ENCODE assay signal across 23 cellular contexts in the genomic region with DNA sequence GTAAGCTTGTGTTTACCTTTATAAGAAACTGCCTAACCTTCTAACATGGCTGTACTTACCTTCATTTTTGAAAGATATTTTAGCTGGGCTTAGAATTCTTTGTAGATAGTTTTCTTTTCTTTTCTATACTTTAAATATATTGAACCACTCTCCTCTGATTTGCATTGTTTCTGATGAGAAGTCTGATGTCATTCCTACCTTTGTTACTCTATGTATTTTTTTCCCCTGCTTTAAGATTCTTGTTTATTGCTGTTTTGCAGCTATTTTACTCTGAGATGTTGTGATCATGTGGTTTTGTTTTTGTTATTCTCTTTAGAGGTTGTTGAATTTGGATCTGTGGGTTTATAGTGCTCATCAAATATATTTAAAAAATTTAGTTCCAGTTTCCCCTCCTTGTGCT. TPM values are rescaled to one million over a fixed set of nuclear protein-coding genes. Genes with fewer than 3 reads are reported as not detected.
DNase-seq lines count a peak whose midpoint lies in the region; ATAC-seq, FAIRE-seq and TF ChIP-seq lines count a peak whose summit lies in the region.
"Had no signal": no experiment of that assay in that cellular context is flagged by ENCODE, and none has a peak within 500 bp of the region (broad histone marks: within the 10 kb centered on the region; RNA-seq: fewer than 3 reads in every experiment).

No MANE protein-coding gene starts in this region.

- H3K4me3 Mint-ChIP-seq in activated T-cell treated with anti-CD3 and anti-CD28 coated beads, Interleukin-2, amount 50 U/mL, for 72 hours, result no peak overlapping the region
- no peak overlapping the region for H3K4me3 Mint-ChIP-seq in CD8-positive, alpha-beta T cell
- no peak overlapping the region for H3K4me3 Mint-ChIP-seq in naive B cell

- H3K4me3 ChIP-seq in CD8-positive, alpha-beta T cell (ENCODE audit: low read depth, low read length), result no peak overlapping the region
- H3K4me3 ChIP-seq in K562, result no peak overlapping the region
- H3K4me3 ChIP-seq: GM12878 had no signal

- no peaks in the 10 kb centered on the region for H3K9me3 ChIP-seq in CD8-positive, alpha-beta T cell (ENCODE audit: low read length)
- no peaks in the 10 kb centered on the region for H3K9me3 ChIP-seq in K562 (replicated peaks; ENCODE audit: control insufficient read depth, insufficient read depth, low read depth, low read length)

- FAIRE-seq in K562 (lab: Jason Lieb, UNC), result no peak
- FAIRE-seq: A204.1, GM12878, GM18507 had no signal

- no peak for TF ChIP-seq CTCF in CD8-positive, alpha-beta T cell (IDR thresholded peaks at IDR 0.05)
- TF ChIP-seq CTCF in K562 (IDR thresholded peaks at IDR 0.05 in 2 of 3, conservative IDR thresholded peaks at IDR 0.05 in 1 of 3; ENCODE audit: insufficient read depth in 2 of 3, low read depth in 1 of 3, low read length in 3 of 3) (no peak), foreskin keratinocyte (conservative IDR thresholded peaks at IDR 0.05) (no peak)

- CTCF ChIA-PET in CD8-positive, alpha-beta T cell (lab: Charles Lee), result no interaction called here
- CTCF ChIA-PET in K562 (lab: Yijun Ruan, JAX; ENCODE audit: low intra/inter-chr PET ratio), result no interaction called here

- no peak for ATAC-seq in activated T-cell treated with anti-CD3 and anti-CD28 coated beads, Interleukin-2, amount 50 U/mL, for 72 hours (replicated peaks in 1 of 2)
- ATAC-seq in CD8-positive, alpha-beta T cell, result no peak
- ATAC-seq in K562, result no peak
- no peak for ATAC-seq in naive B cell (ENCODE audit: low read depth in 2 of 2)
- no peak for ATAC-seq in HG03139 (IDR thresholded peaks at IDR 0.05; ENCODE audit: unreplicated experiment)
- ATAC-seq in foreskin keratinocyte, result no peak
- ATAC-seq: GM12878, Panc1, Right ventricle myocardium inferior had no signal

- H3K9me3 Mint-ChIP-seq in activated T-cell treated with anti-CD3 and anti-CD28 coated beads, Interleukin-2, amount 50 U/mL, for 72 hours, result peaks cover 3% of the 10 kb centered on the region in 2 donors
- no peaks in the 10 kb centered on the region for H3K9me3 Mint-ChIP-seq in CD8-positive, alpha-beta T cell
- peaks cover 0 to 2% (median 0%) of the 10 kb centered on the region in 7 donors for H3K9me3 Mint-ChIP-seq in naive B cell

- H3K36me3 ChIP-seq in CD8-positive, alpha-beta T cell (ENCODE audit: insufficient read depth, low read length), result no peaks in the 10 kb centered on the region
- peaks cover 14% of the 10 kb centered on the region; the same call in 1 of the 3 replicates for H3K36me3 ChIP-seq in K562 (ENCODE audit: control insufficient read depth, insufficient read depth, low read length)

- H3K79me2 ChIP-seq in K562 (ENCODE audit: control insufficient read depth, insufficient read depth, low read length), result peaks cover 99% of the 10 kb centered on the region

- no peak overlapping the region for H3K27ac ChIP-seq in CD8-positive, alpha-beta T cell (ENCODE audit: low read depth, low read length)
- H3K27ac ChIP-seq in K562 (ENCODE audit: extremely low read depth, low read depth, low read length) (no peak overlapping the region), foreskin keratinocyte (no peak overlapping the region)
- H3K27ac ChIP-seq: C4-2B, HL-60, KMS-11 had no signal

- H2AFZ ChIP-seq in K562 (ENCODE audit: low read depth, low read length), result no peak overlapping the region

- intact Hi-C loops in CD8-positive, alpha-beta T cell (cut with DNase I, micrococcal nuclease), result loop anchor here in 1 of 2 experiments (5.0 kb wide), 1 partner anchor 33 kb away; a partner anchor contains a TSS
- intact Hi-C loops in K562 (cut with micrococcal nuclease), result no loop called here

- H3K27ac Mint-ChIP-seq in activated T-cell treated with anti-CD3 and anti-CD28 coated beads, Interleukin-2, amount 50 U/mL, for 72 hours, result peak overlapping the region; percentile 87
- H3K27ac Mint-ChIP-seq in CD8-positive, alpha-beta T cell, result peak overlapping the region; percentile 29
- peak overlapping the region in 4 of 6 donors; percentile 21 to 86 (median 24) for H3K27ac Mint-ChIP-seq in naive B cell

- BruUV-seq in K562 (replicated peaks; lab: Mats Ljungman, UMichigan), result no TSS peak

- H3K4me2 ChIP-seq in K562 (ENCODE audit: insufficient read depth, low read length), result no peak overlapping the region
- H3K4me2 ChIP-seq: KMS-11 had no signal

- TF ChIP-seq EP300 in K562 (IDR thresholded peaks at IDR 0.05; ENCODE audit: low read length), result no peak

- H3K27me3 Mint-ChIP-seq in activated T-cell treated with anti-CD3 and anti-CD28 coated beads, Interleukin-2, amount 50 U/mL, for 72 hours (ENCODE audit: low read depth), result no peaks in the 10 kb centered on the region
- no peaks in the 10 kb centered on the region for H3K27me3 Mint-ChIP-seq in CD8-positive, alpha-beta T cell (ENCODE audit: low read depth)
- H3K27me3 Mint-ChIP-seq in naive B cell, result no peaks in the 10 kb centered on the region

- in situ Hi-C loops in K562 (cut with MboI), result no loop called here

- peaks cover 5 to 24% of the 10 kb centered on the region in 2 donors for H3K36me3 Mint-ChIP-seq in activated T-cell treated with anti-CD3 and anti-CD28 coated beads, Interleukin-2, amount 50 U/mL, for 72 hours (ENCODE audit: insufficient read depth in 2 of 2)
- H3K36me3 Mint-ChIP-seq in CD8-positive, alpha-beta T cell, result peaks cover 35% of the 10 kb centered on the region
- H3K36me3 Mint-ChIP-seq in naive B cell, result peaks cover 0 to 20% of the 10 kb centered on the region in 2 donors

- peaks cover 47% of the 10 kb centered on the region for H3K4me1 Mint-ChIP-seq in activated T-cell treated with anti-CD3 and anti-CD28 coated beads, Interleukin-2, amount 50 U/mL, for 72 hours (ENCODE audit: low read depth)
- H3K4me1 Mint-ChIP-seq in CD8-positive, alpha-beta T cell (ENCODE audit: low read depth), result peaks cover 82% of the 10 kb centered on the region
- peaks cover 38 to 50% (median 47%) of the 10 kb centered on the region in 3 donors for H3K4me1 Mint-ChIP-seq in naive B cell

- no peak for TF ChIP-seq POLR2A in K562 (conservative IDR thresholded peaks at IDR 0.05)

- peaks cover 11% of the 10 kb centered on the region for H3K4me1 ChIP-seq in CD8-positive, alpha-beta T cell (ENCODE audit: insufficient read depth, low read length)
- H3K4me1 ChIP-seq in K562 (replicated peaks in 1 of 2; ENCODE audit: control insufficient read depth in 2 of 2, insufficient read depth in 2 of 2, low read length in 2 of 2) (no peaks in the 10 kb centered on the region), foreskin keratinocyte (no peaks in the 10 kb centered on the region)

- no peaks in the 10 kb centered on the region for H3K9me1 ChIP-seq in K562 (ENCODE audit: control insufficient read depth, insufficient read depth, low read length)

- POLR2A ChIA-PET in CD8-positive, alpha-beta T cell (lab: Charles Lee), result no interaction called here
- POLR2A ChIA-PET in K562 (lab: Yijun Ruan, JAX), result interaction anchor here (1.0 kb wide), 1 partner anchor 8 kb away, joined by 4 read pairs; no protein-coding TSS in a partner anchor

- no peak for TF ChIP-seq RAD21 in K562 (CRISPR knock-in tag; conservative IDR thresholded peaks at IDR 0.05 in 1 of 2, IDR thresholded peaks at IDR 0.05 in 1 of 2)

- no peaks in the 10 kb centered on the region for H4K20me1 ChIP-seq in K562 (replicated peaks; ENCODE audit: control insufficient read depth, insufficient read depth, low read length)

- H3K27me3 ChIP-seq in CD8-positive, alpha-beta T cell (ENCODE audit: insufficient read depth, low read length), result no peaks in the 10 kb centered on the region
- no peaks in the 10 kb centered on the region for H3K27me3 ChIP-seq in K562 (ENCODE audit: control insufficient read depth in 2 of 2, insufficient read depth in 2 of 2, low read length in 2 of 2)
- no peaks in the 10 kb centered on the region for H3K27me3 ChIP-seq in foreskin keratinocyte

- H3K9ac ChIP-seq in K562 (ENCODE audit: insufficient read depth in 1 of 2, low read depth in 2 of 2, low read length in 2 of 2), result no peak overlapping the region
- H3K9ac ChIP-seq: KMS-11 had no signal

- DNase-seq in activated T-cell treated with anti-CD3 and anti-CD28 coated beads, Interleukin-2, amount 50 U/mL, for 72 hours, result no peak
- DNase-seq in activated T-cell treated with anti-CD3 and anti-CD28 coated beads for 4 hours (no peak), K562 (ENCODE audit: extremely low read depth in 1 of 4, low spot score in 3 of 4) (no peak), naive B cell (no peak), NCI-H2081 (lab: John Stamatoyannopoulos, UW) (no peak), foreskin keratinocyte (no peak)
- DNase-seq in CD8-positive, alpha-beta T cell, result no peak
- DNase-seq: Calu3, HCEC 1CT, MM.1S, NCI-H1105, NCI-H187 treated with DMSO at 0.1 percent for 48 hours, NCI-H2171 treated with DMSO at 0.1 percent for 48 hours, NCI-H82 had no signal

TF ChIP-seq in K562, 482 proteins besides CTCF, POLR2A, EP300 and RAD21 (continues in another document):
- TF ChIP-seq CBX3 (IDR thresholded peaks at IDR 0.05; ENCODE audit: borderline replicate concordance in 1 of 2, low read length in 2 of 2) (peak in 1 of 2 experiments; percentile 61; a peak in 1 of 3 replicates), TRIM28 (IDR thresholded peaks at IDR 0.05) (peak; percentile 61; the same call in 1 of the 2 replicates), ETV5 (CRISPR knock-in tag; IDR thresholded peaks at IDR 0.05; ENCODE audit: low read depth) (no peak)

RNA-seq across cellular contexts. Expression of a gene that starts 31.8 kb away (rescaled TPM):
- total RNA-seq in activated T-cell treated with anti-CD3 and anti-CD28 coated beads, Interleukin-2, amount 50 U/mL, for 72 hours, result 10 to 100 TPM; 62.8 to 65.6 TPM
- 100 to 1,000 TPM; 154 to 158 TPM for total RNA-seq in CD8-positive, alpha-beta T cell
- 99.7 and 318 TPM in 2 replicates for total RNA-seq in K562 (2011; cell fraction: chromatin; rRNA removed; ENCODE audit: low replicate concordance)
- 47.2 and 79.5 TPM in 2 replicates for total RNA-seq in K562 (2011; cell fraction: nucleolus; rRNA removed)
- total RNA-seq in K562 (2011; cell fraction: nucleoplasm; rRNA removed), result 139 and 176 TPM in 2 replicates
- total RNA-seq in K562 (2014; rRNA removed) (61.0 and 79.3 TPM in 2 replicates), K562 (2014; rRNA removed; fragmentation: Illumina TruSeq; extraction: Trizol) (103 and 111 TPM in 2 replicates), K562 (2015; rRNA removed; fragmentation: Illumina TruSeq; extraction: Trizol) (114 and 119 TPM in 2 replicates), K562 (2021) (52.0 and 54.0 TPM in 2 replicates), foreskin keratinocyte (61.0 and 65.1 TPM in 2 replicates)
- polyA plus RNA-seq in K562 (2011; rRNA removed) (84.4 and 92.1 TPM in 2 replicates), K562 (2014; fragmentation: Illumina TruSeq; extraction: Trizol) (92.3 and 99.3 TPM in 2 replicates), K562 (2014; fragmentation: Nextera tagmentation; extraction: Ambion mirVana) (10 to 100 TPM; 43.6 to 84.4 TPM), K562 (2014; rRNA removed) (65.5 and 77.0 TPM in 2 replicates), naive B cell (ENCODE audit: low read depth in 6 of 6) (100 to 1,000 TPM in 5 of 6 donors, 10 to 100 TPM in 1; 95.9 to 133 (median 114) TPM), foreskin keratinocyte (19.5 and 20.4 TPM in 2 replicates)
- polyA plus RNA-seq in K562 (2011; cell fraction: cytosol; rRNA removed), result 55.0 and 71.0 TPM in 2 replicates
- polyA plus RNA-seq in K562 (2011; cell fraction: nucleus; rRNA removed), result 123 and 160 TPM in 2 replicates
- 40.4 and 71.9 TPM in 2 replicates for polyA plus RNA-seq in K562 (2012)
- polyA minus RNA-seq in K562 (2011; rRNA and poly(A)+ RNA removed), result 201 and 217 TPM in 2 replicates
- 41.4 and 49.8 TPM in 2 replicates for polyA minus RNA-seq in K562 (2011; cell fraction: cytosol; rRNA and poly(A)+ RNA removed)
- polyA minus RNA-seq in K562 (2011; cell fraction: nucleus; rRNA and poly(A)+ RNA removed), result 170 and 393 TPM in 2 replicates

Comparison
In these comparisons a context has a peak if more than half of its experiments do, and no peak if none do; other contexts are left out.
1. H3K27ac Mint-ChIP-seq: peak in every context shown above with its lines; median percentile 87 in activated T-cell treated with anti-CD3 and anti-CD28 coated beads, Interleukin-2, amount 50 U/mL, for 72 hours; 29 in CD8-positive, alpha-beta T cell; 24 in naive B cell.